Comparison of ENCODE assay signal across 8 cellular contexts in the genomic region with DNA sequence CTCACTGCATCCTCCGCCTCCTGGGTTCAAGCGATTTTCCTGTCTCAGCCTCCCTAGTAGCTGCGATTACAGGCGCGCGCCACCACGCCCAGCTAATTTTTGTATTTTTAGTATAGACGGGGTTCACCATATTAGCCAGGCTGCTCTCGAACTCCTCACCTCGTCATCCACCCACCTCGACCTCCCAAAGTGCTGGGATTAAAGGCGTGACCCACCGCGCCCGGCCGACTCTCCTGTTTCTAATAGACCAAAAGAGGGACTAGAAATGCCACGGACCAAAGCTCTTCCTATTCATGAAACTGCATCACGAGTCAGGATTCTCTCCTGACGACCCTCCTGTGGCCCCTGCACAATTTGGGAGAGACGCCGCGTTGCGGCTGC. TPM values are rescaled to one million over a fixed set of nuclear protein-coding genes. Genes with fewer than 3 reads are reported as not detected.
DNase-seq lines count a peak whose midpoint lies in the region; ATAC-seq and TF ChIP-seq lines count a peak whose summit lies in the region.

No MANE protein-coding gene starts in this region.

- no peak for DNase-seq in breast epithelium (ENCODE audit: low spot score in 2 of 2)
- no peak for DNase-seq in MCF 10A (ENCODE audit: unreplicated experiment)
- peak in 2 of 7 donors; percentile 34 to 58 for DNase-seq in adrenal gland
- DNase-seq in lower leg skin (ENCODE audit: low spot score in 2 of 2): no peak
- DNase-seq in upper lobe of right lung: no peak

- H3K27ac Mint-ChIP-seq in MCF 10A (ENCODE audit: low read depth, unreplicated experiment): no peak overlapping the region

- H3K27me3 ChIP-seq in breast epithelium (no peaks in the 10 kb centered on the region), adrenal gland (no peaks in the 10 kb centered on the region), upper lobe of right lung (no peaks in the 10 kb centered on the region)

- intact Hi-C loops in breast epithelium (cut with DNase I; ENCODE audit: low total_unique reads): no loop called here
- intact Hi-C loops in MCF 10A (cut with micrococcal nuclease): no loop called here
- intact Hi-C loops in adrenal gland (cut with DNase I): no loop called here
- intact Hi-C loops in lower leg skin (cut with DNase I; ENCODE audit: low total_unique reads): no loop called here
- intact Hi-C loops in upper lobe of right lung (cut with DNase I): no loop called here

- BruUV-seq in MCF 10A (replicated peaks; lab: Mats Ljungman, UMichigan): no TSS peak

- no peak overlapping the region for H3K4me3 Mint-ChIP-seq in MCF 10A (ENCODE audit: unreplicated experiment)

- CTCF ChIA-PET in MCF 10A (lab: Yijun Ruan, JAX): no interaction called here

- peaks cover 8% of the 10 kb centered on the region for H3K9me3 Mint-ChIP-seq in MCF 10A (ENCODE audit: unreplicated experiment)

- WGBS in adrenal gland, 4 donors: 7 to 12% (median 8%) methylated on average over 21 to 23 of the region's 23 CpGs
- 7 to 10% methylated on average over 23 of the region's 23 CpGs for WGBS in lower leg skin, 2 donors

- H3K27me3 Mint-ChIP-seq in MCF 10A (ENCODE audit: insufficient read depth, unreplicated experiment): no peaks in the 10 kb centered on the region

- H3K4me1 ChIP-seq in breast epithelium (no peaks in the 10 kb centered on the region), adrenal gland (replicated peaks in 1 of 2) (peaks cover 5 to 16% of the 10 kb centered on the region in 2 donors), upper lobe of right lung (peaks cover 4% of the 10 kb centered on the region)

- ATAC-seq in upper lobe of right lung (no peak), GM18511 (IDR thresholded peaks at IDR 0.05; ENCODE audit: unreplicated experiment) (no peak), HG03460 (IDR thresholded peaks at IDR 0.05; ENCODE audit: unreplicated experiment) (no peak)
- ATAC-seq in activated CD4-positive, CD25-positive, alpha-beta regulatory T cell treated with anti-CD3 and anti-CD28 coated beads, Interleukin-2, amount 50 U/mL, for 24 hours: no peak

- H3K36me3 Mint-ChIP-seq in MCF 10A (ENCODE audit: insufficient read depth, unreplicated experiment): no peaks in the 10 kb centered on the region

- TF ChIP-seq CTCF in breast epithelium (IDR thresholded peaks at IDR 0.05) (no peak), MCF 10A (IDR thresholded peaks at IDR 0.05; ENCODE audit: unreplicated experiment) (no peak), adrenal gland (IDR thresholded peaks at IDR 0.05) (no peak), lower leg skin (IDR thresholded peaks at IDR 0.05) (no peak), upper lobe of right lung (IDR thresholded peaks at IDR 0.05) (no peak)

- H3K9me3 ChIP-seq in breast epithelium (peaks cover 5 to 18% of the 10 kb centered on the region in 2 donors), adrenal gland (replicated peaks in 1 of 3) (peaks cover 0 to 3% (median 0%) of the 10 kb centered on the region in 3 donors), upper lobe of right lung (peaks cover 13% of the 10 kb centered on the region)

- H3K27ac ChIP-seq in breast epithelium: peak overlapping the region; percentile 94 to 95
- peak overlapping the region; percentile 83 to 97 (median 91) for H3K27ac ChIP-seq in adrenal gland
- peak overlapping the region; percentile 92 for H3K27ac ChIP-seq in upper lobe of right lung

- TF ChIP-seq POLR2A in breast epithelium (IDR thresholded peaks at IDR 0.05) (no peak), adrenal gland (IDR thresholded peaks at IDR 0.05) (no peak), lower leg skin (IDR thresholded peaks at IDR 0.05) (no peak)

- POLR2A ChIA-PET in MCF 10A (lab: Yijun Ruan, JAX): no interaction called here

- no peaks in the 10 kb centered on the region for H3K4me1 Mint-ChIP-seq in MCF 10A (ENCODE audit: insufficient read depth, unreplicated experiment)

- no peaks in the 10 kb centered on the region for H3K36me3 ChIP-seq in breast epithelium
- H3K36me3 ChIP-seq in adrenal gland (replicated peaks in 1 of 2): no peaks in the 10 kb centered on the region
- peaks cover 3% of the 10 kb centered on the region for H3K36me3 ChIP-seq in upper lobe of right lung

- H3K4me3 ChIP-seq in breast epithelium (peak overlapping the region; percentile 59 to 88 (median 81)), adrenal gland (peak overlapping the region; percentile 39 to 86 (median 60)), lower leg skin (ENCODE audit: low read depth, poor library complexity, severe bottlenecking) (peak overlapping the region; percentile 53), upper lobe of right lung (peak overlapping the region; percentile 78)

RNA-seq across cellular contexts. Expression of a gene that starts 0.6 kb away (rescaled TPM):
- total RNA-seq in breast epithelium (10 to 100 TPM; 19.7 to 35.6 (median 21.0) TPM), MCF 10A (2022) (0.09 and 0.32 TPM in 2 replicates), adrenal gland (10 to 100 TPM in 7 of 8 donors, 1 to 10 TPM in 1; 9.6 to 31.7 (median 16.9) TPM), lower leg skin (10 to 100 TPM in 1 of 4 donors, 1 to 10 TPM in 3; 4.2 to 11.1 (median 8.8) TPM), upper lobe of right lung (12.9 TPM)
- 10 to 100 TPM in 1 of 3 donors, 1 to 10 TPM in 2; 4.6 to 19.5 (median 8.9) TPM for polyA plus RNA-seq in adrenal gland
